In the genomic region with DNA sequence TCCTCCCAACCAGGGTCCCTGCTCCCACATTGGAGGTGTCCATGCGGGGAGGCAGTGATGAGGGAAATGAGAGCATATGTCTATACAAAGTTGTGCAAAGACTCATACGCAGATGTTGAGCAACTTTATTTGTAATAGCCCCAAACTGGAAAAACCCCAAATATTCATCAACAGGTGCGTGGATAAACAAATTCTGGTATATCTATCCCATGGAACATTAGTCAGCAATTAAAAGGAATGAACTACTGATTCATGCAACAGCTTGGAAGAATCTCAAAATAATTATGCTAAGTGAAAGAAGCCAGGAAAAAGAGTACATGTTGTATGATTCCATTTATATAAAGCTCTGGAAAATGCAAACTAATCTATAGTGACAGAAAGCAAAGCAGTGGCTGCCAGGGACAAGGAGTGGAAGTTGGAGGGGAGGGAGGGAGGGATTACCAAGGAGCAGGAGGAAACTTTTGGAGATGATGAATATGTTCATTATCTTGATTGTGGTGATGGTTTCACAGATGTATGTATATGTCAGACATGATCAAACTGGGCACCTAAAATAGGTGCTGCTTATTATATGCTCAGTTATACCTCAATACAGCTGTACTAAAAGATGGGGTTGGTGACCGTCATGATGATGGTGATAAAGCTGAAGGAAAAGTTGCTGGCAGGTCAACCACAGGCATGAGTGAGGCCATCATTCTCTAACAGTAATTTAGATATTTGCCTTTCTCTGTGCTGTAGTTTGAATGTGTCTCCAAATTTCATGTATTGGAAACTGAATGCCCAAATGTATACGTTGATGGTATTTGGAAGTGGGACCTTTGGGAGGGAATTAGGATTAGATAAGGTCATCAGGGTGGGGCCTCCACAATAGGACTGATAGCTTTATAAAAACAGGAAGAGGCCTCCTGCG, we compare ENCODE assay signal across 19 cellular contexts.
DNase-seq lines count a peak whose midpoint lies in the region; ATAC-seq, FAIRE-seq and TF ChIP-seq lines count a peak whose summit lies in the region.
"Had no signal": no experiment of that assay in that cellular context is flagged by ENCODE, and none has a peak within 500 bp of the region (broad histone marks: within the 10 kb centered on the region; RNA-seq: fewer than 3 reads in every experiment).

No MANE protein-coding gene starts in this region.

- H4K20me1 ChIP-seq in HepG2 (ENCODE audit: insufficient read depth, low read length), result no peaks in the 10 kb centered on the region

- H3K36me3 Mint-ChIP-seq in activated T-helper 17 cell treated with anti-CD3 and anti-CD28 coated beads, Interleukin-2, amount 50 U/mL, for 72 hours (ENCODE audit: low read depth), result no peaks in the 10 kb centered on the region
- H3K36me3 Mint-ChIP-seq: CD8-positive, alpha-beta memory T cell had no signal

- peaks cover 4 to 37% of the 10 kb centered on the region in 2 experiments; a peak in 4 of 5 replicates for H3K27me3 ChIP-seq in HepG2 (ENCODE audit: control insufficient read depth in 1 of 2, insufficient read depth in 2 of 2, low read length in 2 of 2)
- H3K27me3 ChIP-seq in right lobe of liver, result no peaks in the 10 kb centered on the region

- H3K27me3 Mint-ChIP-seq in activated T-helper 17 cell treated with anti-CD3 and anti-CD28 coated beads, Interleukin-2, amount 50 U/mL, for 72 hours, result peaks cover 7% of the 10 kb centered on the region

- ATAC-seq in HepG2 (no peak), right lobe of liver (no peak), GM21367 (IDR thresholded peaks at IDR 0.05; ENCODE audit: unreplicated experiment) (no peak), HG03378 (IDR thresholded peaks at IDR 0.05; ENCODE audit: unreplicated experiment) (no peak)
- no peak for ATAC-seq in activated T-helper 17 cell treated with anti-CD3 and anti-CD28 coated beads, Interleukin-2, amount 50 U/mL, for 72 hours (replicated peaks)

- no TSS peak for BruUV-seq in HepG2 (replicated peaks; lab: Mats Ljungman, UMichigan)

- in situ Hi-C loops in HepG2 (cut with HindIII; ENCODE audit: extremely low pct_ligation_motif_present, low pct_unique_long_range_greater_than_20kb), result no loop called here

- TF ChIP-seq CTCF in HepG2 (CRISPR knock-in tag; IDR thresholded peaks at IDR 0.05), result no peak
- no peak for TF ChIP-seq CTCF in right lobe of liver (IDR thresholded peaks at IDR 0.05)

- TF ChIP-seq POLR2A in HepG2 (IDR thresholded peaks at IDR 0.05; ENCODE audit: insufficient read depth in 1 of 2, low read depth in 2 of 2, low read length in 2 of 2) (no peak), right lobe of liver (IDR thresholded peaks at IDR 0.05) (no peak)

- H3K36me3 ChIP-seq in HepG2 (replicated peaks in 1 of 2; ENCODE audit: control insufficient read depth in 1 of 2, insufficient read depth in 2 of 2, low read length in 2 of 2) (no peaks in the 10 kb centered on the region), right lobe of liver (no peaks in the 10 kb centered on the region)

- H3K4me3 ChIP-seq in HepG2 (replicated peaks in 1 of 3; ENCODE audit: insufficient read depth in 1 of 3, low read depth in 2 of 3, low read length in 3 of 3) (no peak overlapping the region), right lobe of liver (no peak overlapping the region)

- H3K9me3 ChIP-seq in HepG2 (ENCODE audit: low read length) (no peaks in the 10 kb centered on the region), right lobe of liver (no peaks in the 10 kb centered on the region)

- no peak for TF ChIP-seq RAD21 in HepG2 (CRISPR knock-in tag; IDR thresholded peaks at IDR 0.05)

- intact Hi-C loops in HepG2 (cut with micrococcal nuclease; ENCODE audit: unreplicated experiment) (no loop called here), right lobe of liver (cut with DNase I) (no loop called here)

- H3K27ac ChIP-seq in HepG2 (ENCODE audit: extremely low read length, insufficient read depth, low read length) (no peak overlapping the region), right lobe of liver (no peak overlapping the region)

- no peaks in the 10 kb centered on the region for H3K4me1 Mint-ChIP-seq in activated T-helper 17 cell treated with anti-CD3 and anti-CD28 coated beads, Interleukin-2, amount 50 U/mL, for 72 hours
- H3K4me1 Mint-ChIP-seq: CD8-positive, alpha-beta memory T cell had no signal

- H3K79me2 ChIP-seq in HepG2 (ENCODE audit: insufficient read depth, low read length), result no peaks in the 10 kb centered on the region

- no peak for DNase-seq in HepG2 (ENCODE audit: low spot score)
- DNase-seq in right lobe of liver, result no peak
- DNase-seq in RPMI7951 (ENCODE audit: low read depth), result peak; percentile 49
- DNase-seq in fibroblast of gingiva (ENCODE audit: low read depth), result peak; percentile 72
- peak; percentile 55 for DNase-seq in superior temporal gyrus (ENCODE audit: extremely low spot score)
- DNase-seq: C1 segment of cervical spinal cord; CD8-positive, alpha-beta memory T cell; H9; KG1; NCI-H1417 treated with DMSO at 0.1 percent for 48 hours; NCI-H187 treated with DMSO at 0.1 percent for 48 hours; NCI-H524 treated with DMSO at 0.1 percent for 48 hours; RPMI8226; SHP77 treated with DMSO at 0.1 percent for 48 hours had no signal

- CTCF ChIA-PET in HepG2 (lab: Yijun Ruan, JAX; ENCODE audit: low intra/inter-chr PET ratio, low total read pairs), result no interaction called here

- no peak overlapping the region for H3K27ac Mint-ChIP-seq in activated T-helper 17 cell treated with anti-CD3 and anti-CD28 coated beads, Interleukin-2, amount 50 U/mL, for 72 hours
- H3K27ac Mint-ChIP-seq: CD8-positive, alpha-beta memory T cell had no signal

- TF ChIP-seq EP300 in HepG2 (IDR thresholded peaks at IDR 0.05; ENCODE audit: low read depth in 2 of 2, low read length in 2 of 2), result no peak
- TF ChIP-seq EP300 in HepG2 (CRISPR knock-in tag; IDR thresholded peaks at IDR 0.05; ENCODE audit: borderline replicate concordance), result no peak

- H2AFZ ChIP-seq in HepG2 (ENCODE audit: low read length), result no peak overlapping the region

- FAIRE-seq in HepG2 (lab: Jason Lieb, UNC), result no peak
- FAIRE-seq: A204.1, D721Med had no signal

- H3K4me2 ChIP-seq in HepG2 (ENCODE audit: low read depth, low read length), result no peak overlapping the region

- H3K9ac ChIP-seq in HepG2 (ENCODE audit: insufficient read depth, low read depth, low read length), result no peak overlapping the region

- H3K9me3 Mint-ChIP-seq in activated T-helper 17 cell treated with anti-CD3 and anti-CD28 coated beads, Interleukin-2, amount 50 U/mL, for 72 hours, result no peaks in the 10 kb centered on the region
- H3K9me3 Mint-ChIP-seq: H9 had no signal

- no peak overlapping the region for H3K4me3 Mint-ChIP-seq in activated T-helper 17 cell treated with anti-CD3 and anti-CD28 coated beads, Interleukin-2, amount 50 U/mL, for 72 hours
- H3K4me3 Mint-ChIP-seq: CD8-positive, alpha-beta memory T cell; H9 had no signal

- H3K4me1 ChIP-seq in HepG2 (ENCODE audit: insufficient read depth, low read length) (peaks cover 14% of the 10 kb centered on the region), right lobe of liver (no peaks in the 10 kb centered on the region)

- WGBS in HepG2 (ENCODE audit: low lambda C conversion rate), result 48% methylated on average over 6 of the region's 6 CpGs
- WGBS in right lobe of liver (ENCODE audit: insufficient coverage, low coverage, low lambda C conversion rate, missing lambda C conversion rate), result 73% methylated on average over 5 of the region's 6 CpGs

- POLR2A ChIA-PET in HepG2 (lab: Yijun Ruan, JAX), result no interaction called here

TF ChIP-seq in HepG2, 621 proteins besides CTCF, POLR2A, EP300 and RAD21:
- TF ChIP-seq MAFK (conservative IDR thresholded peaks at IDR 0.05 in 1 of 2, IDR thresholded peaks at IDR 0.05 in 1 of 2; ENCODE audit: low read length in 2 of 2), result peak; percentile 45 to 57
- no peak for TF ChIP-seq ZNF598 (CRISPR knock-in tag; IDR thresholded peaks at IDR 0.05; ENCODE audit: borderline replicate concordance)
- no peak for TF ChIP-seq ZNF282 (IDR thresholded peaks at IDR 0.05; ENCODE audit: partially characterized antibody)
- 0 out of 2 replicates have a peak, but pooled peaks have one; percentile 40 for TF ChIP-seq MAFF (IDR thresholded peaks at IDR 0.05; ENCODE audit: low read depth, low read length)
- TF ChIP-seq AHR (CRISPR knock-in tag; IDR thresholded peaks at IDR 0.05), result no peak

Comparison
In these comparisons a context has a peak if more than half of its experiments do, and no peak if none do; other contexts are left out.
1. DNase-seq: peak in RPMI7951 (single experiment), fibroblast of gingiva (single experiment) and superior temporal gyrus (single experiment); none in HepG2 (single experiment) and right lobe of liver (0 of 3).